26 cellular contexts compared by ENCODE assay signal in genomic region chr2:241177526-241177925, GRCh38. TPM values are rescaled to one million over a fixed set of nuclear protein-coding genes. Genes with fewer than 3 reads are reported as not detected.
"Had no signal": no experiment of that assay in that cellular context is flagged by ENCODE, and none has a peak within 500 bp of the region (broad histone marks: within the 10 kb centered on the region; RNA-seq: fewer than 3 reads in every experiment).

No MANE protein-coding gene starts in this region.

- DNase-seq: hypothalamus; immature natural killer cell; left ventricle myocardium inferior; midbrain; mucosa of descending colon; naive thymus-derived CD4-positive, alpha-beta T cell; nucleus accumbens; pancreas; psoas muscle; right lobe of liver; stimulated activated CD4-positive, alpha-beta T cell treated with anti-CD3 and anti-CD28 coated beads, Interleukin-1b, Interleukin-23, amount 100 ng/mL, for 48 hours; stimulated activated CD4-positive, alpha-beta T cell treated with anti-CD3 and anti-CD28 coated beads, Interleukin-2, amount 100 ng/mL, for 48 hours; stimulated activated CD4-positive, alpha-beta T cell treated with anti-CD3 and anti-CD28 coated beads, Interleukin-4, amount 100 ng/mL, for 4 hours; stimulated activated CD8-positive, alpha-beta memory T cell treated with anti-CD3 and anti-CD28 coated beads, Interleukin-4, amount 100 ng/mL, for 48 hours; stimulated activated naive CD4-positive, alpha-beta T cell treated with Interleukin-2 at 50 U/mL for 16 hours; stimulated activated naive CD8-positive, alpha-beta T cell treated with anti-CD3 and anti-CD28 coated beads, Interleukin-15, amount 100 ng/mL, for 72 hours; substantia nigra; upper lobe of left lung had no signal

- H3K27me3 ChIP-seq: pancreas, right lobe of liver, tibial nerve, upper lobe of left lung, vagina had no signal

- H3K27ac ChIP-seq: left ventricle myocardium inferior, pancreas, psoas muscle, right lobe of liver, tibial nerve, upper lobe of left lung, vagina had no signal

- H3K4me1 ChIP-seq: left ventricle myocardium inferior, pancreas, psoas muscle, right lobe of liver, tibial nerve, upper lobe of left lung, vagina had no signal

- ATAC-seq: mucosa of descending colon; naive thymus-derived CD4-positive, alpha-beta T cell; natural killer cell treated with Interleukin-12 subunit alpha and Interleukin-12 subunit beta and Interleukin-15 and Interleukin-18, amount 100 ng/mL, for 72 hours; pancreas; psoas muscle; right lobe of liver; stimulated activated memory B cell treated with anti-CD40 and anti-IgM and Interleukin-4, amounts not matched to agents 10 μg/mL and 1 μg/mL and 100 μg/mL, for 72 hours; stimulated activated naive CD8-positive, alpha-beta T cell treated with anti-CD3 and anti-CD28 coated beads, Interleukin-15, amount 100 ng/mL, for 72 hours had no signal

- H3K4me2 ChIP-seq: smooth muscle cell had no signal

- H3K9me3 ChIP-seq: mucosa of descending colon, pancreas, right lobe of liver, tibial nerve, upper lobe of left lung, vagina had no signal

- H3K4me3 ChIP-seq: left ventricle myocardium inferior, lung, mucosa of descending colon, pancreas, psoas muscle, right lobe of liver, smooth muscle cell, tibial nerve, upper lobe of left lung, vagina had no signal

RNA-seq across cellular contexts. Expression of gene ANO7, which starts 11.0 kb away (rescaled TPM):
- total RNA-seq: skeletal muscle tissue had no signal
- polyA plus RNA-seq: neural cell had no signal
